ENCODE assay signal across 2 cellular contexts in the genomic region with DNA sequence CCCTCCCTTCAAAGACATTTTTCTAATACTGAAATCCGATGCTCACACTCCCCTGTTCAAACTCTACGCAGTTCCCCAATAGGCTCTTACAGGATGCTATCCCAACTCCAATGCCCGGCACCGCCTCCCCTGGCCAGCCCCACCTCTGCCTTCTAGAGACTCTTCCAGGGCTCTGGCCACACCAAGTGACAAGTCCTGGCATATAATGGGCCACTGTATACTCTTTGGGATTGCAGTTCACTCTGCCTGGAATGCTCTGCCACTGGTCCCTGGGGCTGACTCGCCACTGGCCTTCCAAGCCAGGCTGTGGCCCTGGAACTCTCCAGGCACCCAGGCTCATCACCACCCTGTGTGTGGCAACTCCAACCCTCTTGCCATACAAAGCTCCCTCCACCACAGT.
TF ChIP-seq lines count a peak whose summit lies in the region.

No MANE protein-coding gene starts in this region.

TF ChIP-seq in HEK293, 187 proteins besides CTCF, POLR2A, EP300 and RAD21:
- TF ChIP-seq, protein P1, sequence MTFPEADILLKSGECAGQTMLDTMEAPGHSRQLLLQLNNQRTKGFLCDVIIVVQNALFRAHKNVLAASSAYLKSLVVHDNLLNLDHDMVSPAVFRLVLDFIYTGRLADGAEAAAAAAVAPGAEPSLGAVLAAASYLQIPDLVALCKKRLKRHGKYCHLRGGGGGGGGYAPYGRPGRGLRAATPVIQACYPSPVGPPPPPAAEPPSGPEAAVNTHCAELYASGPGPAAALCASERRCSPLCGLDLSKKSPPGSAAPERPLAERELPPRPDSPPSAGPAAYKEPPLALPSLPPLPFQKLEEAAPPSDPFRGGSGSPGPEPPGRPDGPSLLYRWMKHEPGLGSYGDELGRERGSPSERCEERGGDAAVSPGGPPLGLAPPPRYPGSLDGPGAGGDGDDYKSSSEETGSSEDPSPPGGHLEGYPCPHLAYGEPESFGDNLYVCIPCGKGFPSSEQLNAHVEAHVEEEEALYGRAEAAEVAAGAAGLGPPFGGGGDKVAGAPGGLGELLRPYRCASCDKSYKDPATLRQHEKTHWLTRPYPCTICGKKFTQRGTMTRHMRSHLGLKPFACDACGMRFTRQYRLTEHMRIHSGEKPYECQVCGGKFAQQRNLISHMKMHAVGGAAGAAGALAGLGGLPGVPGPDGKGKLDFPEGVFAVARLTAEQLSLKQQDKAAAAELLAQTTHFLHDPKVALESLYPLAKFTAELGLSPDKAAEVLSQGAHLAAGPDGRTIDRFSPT (tag by site-specific recombination; IDR thresholded peaks at IDR 0.05) = no peak
- TF ChIP-seq ZNF600 (tag by site-specific recombination; IDR thresholded peaks at IDR 0.05) = peak; percentile 71
TF ChIP-seq in HEK293: peak in this region for 1.

TF ChIP-seq in H1, 55 proteins besides CTCF, POLR2A, EP300 and RAD21:
- TF ChIP-seq HDAC2 (IDR thresholded peaks at IDR 0.05; ENCODE audit: borderline replicate concordance in 1 of 2, low read depth in 2 of 2, low read length in 2 of 2) = no peak
- TF ChIP-seq CBX5 (IDR thresholded peaks at IDR 0.05; ENCODE audit: low read depth, low read length) = no peak
- no peak for TF ChIP-seq POU5F1 (IDR thresholded peaks at IDR 0.05; ENCODE audit: low read depth, low read length)
- no peak for TF ChIP-seq ZNF274 (IDR thresholded peaks at IDR 0.05; ENCODE audit: borderline replicate concordance, extremely low read depth, low read length)
- no peak for TF ChIP-seq KDM1A (IDR thresholded peaks at IDR 0.05; ENCODE audit: borderline replicate concordance, low read length)
- TF ChIP-seq CHD2 (IDR thresholded peaks at IDR 0.05; ENCODE audit: low read length) = no peak
- no peak for TF ChIP-seq NRF1 (IDR thresholded peaks at IDR 0.05; ENCODE audit: low read depth, low read length)
- TF ChIP-seq TAF1 (IDR thresholded peaks at IDR 0.05; ENCODE audit: low read depth, low read length) = no peak
- TF ChIP-seq BRCA1 (IDR thresholded peaks at IDR 0.05; ENCODE audit: low read depth, low read length) = no peak
- TF ChIP-seq SIRT6 (IDR thresholded peaks at IDR 0.05; ENCODE audit: low read length) = no peak
TF ChIP-seq in H1: peak in this region for 0.
